In genomic region chr14:104816678-104816945, GRCh38 we compare ENCODE assay signal across 8 cellular contexts. TPM values are rescaled to one million over a fixed set of nuclear protein-coding genes. Genes with fewer than 3 reads are reported as not detected.
DNase-seq lines count a peak whose midpoint lies in the region; ATAC-seq and TF ChIP-seq lines count a peak whose summit lies in the region.

No MANE protein-coding gene starts in this region.

- H3K27me3 ChIP-seq in OCI-LY1 (ENCODE audit: insufficient read depth, low read length): peaks cover 4% of the 10 kb centered on the region; the same call in 1 of the 2 replicates
- no peaks in the 10 kb centered on the region for H3K27me3 ChIP-seq in parathyroid adenoma (ENCODE audit: control insufficient read depth, insufficient read depth, low read length)

- peak; percentile 49 for DNase-seq in G401 (ENCODE audit: low spot score)
- DNase-seq in epithelial cell of esophagus (ENCODE audit: low read depth): no peak
- DNase-seq in NCI-H1092 (lab: John Stamatoyannopoulos, UW): no peak
- no peak for DNase-seq in NCI-H1417 (lab: John Stamatoyannopoulos, UW)
- DNase-seq in DMS 273 treated with DMSO at 0.1 percent for 48 hours (lab: John Stamatoyannopoulos, UW): no peak

- H3K4me1 ChIP-seq in OCI-LY1 (ENCODE audit: insufficient read depth, low read length, severe bottlenecking) (peaks cover 21% of the 10 kb centered on the region), parathyroid adenoma (peaks cover 7% of the 10 kb centered on the region)

- in situ Hi-C loops in G401 (cut with HindIII; ENCODE audit: low sequenced_read_pairs): no loop called here

- no peak for ATAC-seq in HG03139 (IDR thresholded peaks at IDR 0.05; ENCODE audit: unreplicated experiment)

- H3F3A ChIP-seq in OCI-LY1 (ENCODE audit: insufficient read depth, low read length): no peaks in the 10 kb centered on the region

- H2AFZ ChIP-seq in OCI-LY1 (ENCODE audit: low read length) (no peak overlapping the region), parathyroid adenoma (peak overlapping the region; percentile 94)

- H4K20me1 ChIP-seq in OCI-LY1 (ENCODE audit: insufficient read depth, low read length): no peaks in the 10 kb centered on the region

- H3K9me2 ChIP-seq in OCI-LY1 (ENCODE audit: low read depth, low read length): no peaks in the 10 kb centered on the region

- H3K27ac ChIP-seq in OCI-LY1 (ENCODE audit: low read depth, low read length, poor library complexity, severe bottlenecking) (no peak overlapping the region), parathyroid adenoma (peak overlapping the region; percentile 78)

- H3K79me2 ChIP-seq in OCI-LY1 (ENCODE audit: insufficient read depth, low read length): no peaks in the 10 kb centered on the region
- no peaks in the 10 kb centered on the region for H3K79me2 ChIP-seq in parathyroid adenoma

- H3K9me3 ChIP-seq in OCI-LY1 (ENCODE audit: low read length) (0 out of 2 replicates have a peak, but pooled peaks cover 2% of the 10 kb centered on the region), parathyroid adenoma (ENCODE audit: control insufficient read depth, low read length) (no peaks in the 10 kb centered on the region)

- H3K36me3 ChIP-seq in OCI-LY1 (ENCODE audit: insufficient read depth, low read length) (peaks cover 16% of the 10 kb centered on the region; the same call in 1 of the 2 replicates), parathyroid adenoma (ENCODE audit: control insufficient read depth, insufficient read depth, low read length) (no peaks in the 10 kb centered on the region)

- TF ChIP-seq CTCF in OCI-LY1 (IDR thresholded peaks at IDR 0.05; ENCODE audit: low read length) (no peak), epithelial cell of esophagus (IDR thresholded peaks at IDR 0.05; ENCODE audit: insufficient read depth, low read depth, low read length, missing control alignments) (no peak), parathyroid adenoma (IDR thresholded peaks at IDR 0.05) (no peak)

- H3K4me2 ChIP-seq in OCI-LY1 (ENCODE audit: low read length) (peak overlapping the region; percentile 92), parathyroid adenoma (ENCODE audit: low read length) (peak overlapping the region; percentile 67)

- H3K4me3 ChIP-seq in OCI-LY1 (ENCODE audit: low read depth, low read length, poor library complexity, severe bottlenecking) (peak overlapping the region; percentile 89), epithelial cell of esophagus (ENCODE audit: low read length) (peak overlapping the region; percentile 73), parathyroid adenoma (ENCODE audit: low read depth, low read length) (peak overlapping the region; percentile 62)

- H3K9ac ChIP-seq in OCI-LY1 (ENCODE audit: low read length): peak overlapping the region; percentile 86
- H3K9ac ChIP-seq in parathyroid adenoma: peak overlapping the region; percentile 79

RNA-seq across cellular contexts. Expression of gene ZBTB42, which starts 15.7 kb away (rescaled TPM):
- total RNA-seq in G401 (2014; rRNA removed; shearing (Covaris generic)): 14.3 and 25.3 TPM in 2 replicates

RNA-seq across cellular contexts. Expression of gene AKT1, which starts 21.1 kb away (rescaled TPM):
- 220 and 224 TPM in 2 replicates for total RNA-seq in G401 (2014; rRNA removed; shearing (Covaris generic))

RNA-seq across cellular contexts. Expression of gene CEP170B, which starts 48.5 kb away (rescaled TPM):
- total RNA-seq in G401 (2014; rRNA removed; shearing (Covaris generic)): 10.6 and 14.4 TPM in 2 replicates
